In the genomic region with DNA sequence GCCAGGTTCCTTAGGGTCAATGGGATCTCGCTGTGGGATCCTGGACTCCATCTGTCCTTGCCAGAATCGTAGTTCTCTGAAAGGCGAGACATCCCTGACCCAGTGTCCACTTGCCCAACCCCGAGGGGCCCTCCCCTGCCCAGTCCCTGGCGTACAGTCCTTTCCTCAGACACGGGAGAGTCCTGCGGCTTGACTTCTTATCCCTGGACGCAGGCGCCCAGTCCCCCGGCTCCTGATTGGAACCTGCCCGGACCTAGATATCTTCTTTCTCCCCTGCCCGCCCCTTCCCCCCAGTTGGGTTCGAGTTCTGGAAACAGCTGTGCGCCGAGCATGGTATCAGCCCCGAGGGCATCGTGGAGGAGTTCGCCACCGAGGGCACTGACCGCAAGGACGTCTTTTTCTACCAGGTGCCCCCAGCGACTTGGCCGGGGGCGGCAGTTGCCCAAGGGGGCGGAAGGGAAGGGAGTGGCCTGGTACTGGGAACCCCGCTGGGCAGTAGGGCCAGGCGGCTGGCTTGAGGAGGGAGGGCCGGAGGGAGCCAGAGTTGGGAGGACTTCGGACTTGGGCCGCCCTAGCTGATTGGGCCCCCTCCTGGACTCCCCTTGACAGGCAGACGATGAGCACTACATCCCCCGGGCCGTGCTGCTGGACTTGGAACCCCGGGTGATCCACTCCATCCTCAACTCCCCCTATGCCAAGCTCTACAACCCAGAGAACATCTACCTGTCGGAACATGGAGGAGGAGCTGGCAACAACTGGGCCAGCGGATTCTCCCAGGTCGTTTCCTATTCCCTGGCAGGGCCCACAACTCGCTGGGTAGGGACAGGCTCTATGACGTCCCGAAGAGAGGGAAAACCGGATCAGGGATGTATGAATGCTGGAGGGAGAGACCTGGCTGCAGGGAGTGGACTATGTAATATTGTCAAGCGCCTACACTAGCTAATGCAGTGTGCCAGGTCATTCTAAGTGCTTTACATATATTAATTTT, we compare ENCODE assay signal across 8 cellular contexts. TPM values are rescaled to one million over a fixed set of nuclear protein-coding genes. Genes with fewer than 3 reads are reported as not detected.
DNase-seq lines count a peak whose midpoint lies in the region; ATAC-seq, FAIRE-seq and TF ChIP-seq lines count a peak whose summit lies in the region.
"Not testable (repeated sequence)": the region's sequence is repeated elsewhere in the genome, so short reads cannot be mapped to it uniquely, and the experiment has no call there.

No MANE protein-coding gene starts in this region.

- not testable (repeated sequence) for H3K9me1 ChIP-seq in keratinocyte (ENCODE audit: control insufficient read depth, extremely low read depth, insufficient read depth, low read length)

- dilution Hi-C loops in keratinocyte (cut with MboI; ENCODE audit: extremely low pct_ligation_motif_present, low sequenced_read_pairs): loop anchor here (10.0 kb wide), 1 partner anchor 55 kb away; no protein-coding TSS in a partner anchor

- peak overlapping the region; percentile 98 to 100 for H3K4me3 Mint-ChIP-seq in activated T-cell treated with anti-CD3 and anti-CD28 coated beads, Interleukin-2, amount 50 U/mL, for 72 hours

- H3K36me3 ChIP-seq in PC-3 (ENCODE audit: low read depth, low read length): not testable (repeated sequence)
- peaks cover 23% of the 10 kb centered on the region for H3K36me3 ChIP-seq in effector memory CD4-positive, alpha-beta T cell (ENCODE audit: control insufficient read depth, insufficient read depth, low read length)
- H3K36me3 ChIP-seq in keratinocyte (ENCODE audit: control insufficient read depth in 2 of 2, extremely low read depth in 1 of 2, insufficient read depth in 2 of 2, low read length in 2 of 2) (peaks cover 23 to 28% of the 10 kb centered on the region in 2 experiments), upper lobe of left lung (peaks cover 7 to 35% (median 30%) of the 10 kb centered on the region in 4 donors)

- H3K9me3 Mint-ChIP-seq in activated T-cell treated with anti-CD3 and anti-CD28 coated beads, Interleukin-2, amount 50 U/mL, for 72 hours: not testable (repeated sequence)

- peaks cover 5 to 17% of the 10 kb centered on the region in 2 donors for H3K36me3 Mint-ChIP-seq in activated T-cell treated with anti-CD3 and anti-CD28 coated beads, Interleukin-2, amount 50 U/mL, for 72 hours (ENCODE audit: insufficient read depth in 2 of 2)

- not testable (repeated sequence) for H4K20me1 ChIP-seq in PC-3 (ENCODE audit: low read length); keratinocyte (ENCODE audit: control insufficient read depth, extremely low read depth, insufficient read depth, low read length)

- H2AFZ ChIP-seq in PC-3 (ENCODE audit: low read length): peak overlapping the region; percentile 93
- H2AFZ ChIP-seq in keratinocyte (ENCODE audit: control insufficient read depth, low read length): peak overlapping the region; percentile 79

- WGBS in upper lobe of left lung, 2 donors: 13 to 39% methylated on average over 7 to 29 of the region's 42 CpGs

- peak overlapping the region; percentile 69 for H3K27ac Mint-ChIP-seq in activated T-cell treated with anti-CD3 and anti-CD28 coated beads, Interleukin-2, amount 50 U/mL, for 72 hours

- intact Hi-C loops in PC-3 (cut with micrococcal nuclease): loop anchor here (5.0 kb wide), 1 partner anchor 67 kb away; a partner anchor contains a TSS
- intact Hi-C loops in posterior vena cava (cut with DNase I): loop anchor here (5.0 to 10.0 kb wide), 2 partner anchors 52 to 65 kb away; a partner anchor contains a TSS

- not testable (repeated sequence) for H3F3A ChIP-seq in PC-3 (ENCODE audit: low read length, unreplicated experiment)

- FAIRE-seq in keratinocyte (lab: Jason Lieb, UNC): not testable (repeated sequence)

- not testable (repeated sequence) for H3K9me2 ChIP-seq in PC-3 (replicated peaks; ENCODE audit: low read length)

- POLR2A ChIA-PET in PC-3 (lab: Charles Lee; ENCODE audit: unreplicated experiment): not testable (repeated sequence)

- H3K4me3 ChIP-seq in PC-3 (ENCODE audit: low read length) (peak overlapping the region; percentile 98), keratinocyte (ENCODE audit: control insufficient read depth in 2 of 3, extremely low read depth in 1 of 3, insufficient read depth in 2 of 3, low read depth in 1 of 3, low read length in 3 of 3) (peak overlapping the region; percentile 63 to 98 (median 80)), upper lobe of left lung (peak overlapping the region; percentile 51 to 95 (median 77))
- peak overlapping the region; percentile 77 for H3K4me3 ChIP-seq in effector memory CD4-positive, alpha-beta T cell (ENCODE audit: insufficient read depth, low read depth, low read length, poor library complexity, severe bottlenecking)

- not testable (repeated sequence) for H3K27me3 ChIP-seq in PC-3 (ENCODE audit: low read length); effector memory CD4-positive, alpha-beta T cell (replicated peaks; ENCODE audit: control insufficient read depth, insufficient read depth, low read length, poor library complexity, severe bottlenecking); keratinocyte (ENCODE audit: control insufficient read depth, extremely low read depth, insufficient read depth, low read length); upper lobe of left lung

- H3K27me3 Mint-ChIP-seq in activated T-cell treated with anti-CD3 and anti-CD28 coated beads, Interleukin-2, amount 50 U/mL, for 72 hours (ENCODE audit: low read depth): not testable (repeated sequence)

- peak overlapping the region; percentile 50 for H3K27ac ChIP-seq in PC-3 (ENCODE audit: low read length)
- peak overlapping the region; percentile 72 for H3K27ac ChIP-seq in effector memory CD4-positive, alpha-beta T cell (ENCODE audit: insufficient read depth, low read length, poor library complexity, severe bottlenecking)
- H3K27ac ChIP-seq in keratinocyte (ENCODE audit: control insufficient read depth, insufficient read depth, low read length): peak overlapping the region; percentile 47
- H3K27ac ChIP-seq in upper lobe of left lung: peak overlapping the region; percentile 79 to 94 (median 82)

- peak in 1 of 4 donors; percentile 4 for TF ChIP-seq POLR2A in upper lobe of left lung (IDR thresholded peaks at IDR 0.05)

- TSS peak; percentile 76 for BruUV-seq in PC-3 (replicated peaks; lab: Mats Ljungman, UMichigan)

- H3K4me2 ChIP-seq in PC-3 (ENCODE audit: low read length): peak overlapping the region; percentile 97
- peak overlapping the region; percentile 83 for H3K4me2 ChIP-seq in keratinocyte (ENCODE audit: control insufficient read depth, extremely low read depth, insufficient read depth, low read depth, low read length)

- CTCF ChIA-PET in PC-3 (lab: Charles Lee): interaction anchor here (0.6 to 1.7 kb wide), 8 partner anchors 8 to 71 kb away, joined by 3 to 15 read pairs (median 4); a partner anchor contains a TSS

- not testable (repeated sequence) for TF ChIP-seq EP300 in upper lobe of left lung (IDR thresholded peaks at IDR 0.05)

- peak overlapping the region; percentile 91 for H3K9ac ChIP-seq in PC-3 (ENCODE audit: low read length)
- H3K9ac ChIP-seq in keratinocyte (ENCODE audit: control insufficient read depth, extremely low read depth, insufficient read depth, low read length): peak overlapping the region; percentile 71

- H3K9me3 ChIP-seq in PC-3 (ENCODE audit: low read length); effector memory CD4-positive, alpha-beta T cell (ENCODE audit: control insufficient read depth, low read length); keratinocyte (ENCODE audit: control insufficient read depth, low read depth, low read length); upper lobe of left lung: not testable (repeated sequence)

- ATAC-seq in HG02981 (IDR thresholded peaks at IDR 0.05; ENCODE audit: unreplicated experiment): peak; percentile 5
- peak; percentile 30 for ATAC-seq in PC-3
- ATAC-seq in activated T-cell treated with anti-CD3 and anti-CD28 coated beads, Interleukin-2, amount 50 U/mL, for 72 hours (replicated peaks in 1 of 2): peak; percentile 0 to 10
- ATAC-seq in upper lobe of left lung (ENCODE audit: low FRiP score in 2 of 2): peak; percentile 13 to 44

- DNase-seq in ELR (ENCODE audit: low read depth) (peak; percentile 18), posterior vena cava (ENCODE audit: low spot score) (peak; percentile 83), upper lobe of left lung (peak in 1 of 2 donors; percentile 86)
- DNase-seq in PC-3; keratinocyte (ENCODE audit: low read depth, low spot score): not testable (repeated sequence)
- DNase-seq in activated T-cell treated with anti-CD3 and anti-CD28 coated beads, Interleukin-2, amount 50 U/mL, for 72 hours: peak in 1 of 2 donors; percentile 27
- DNase-seq in effector memory CD4-positive, alpha-beta T cell: peak in 1 of 3 donors; percentile 0

- H3K4me1 Mint-ChIP-seq in activated T-cell treated with anti-CD3 and anti-CD28 coated beads, Interleukin-2, amount 50 U/mL, for 72 hours (ENCODE audit: low read depth): peaks cover 36% of the 10 kb centered on the region

- H3K79me2 ChIP-seq in PC-3 (ENCODE audit: low read length): peaks cover 49% of the 10 kb centered on the region
- peaks cover 46% of the 10 kb centered on the region for H3K79me2 ChIP-seq in keratinocyte (ENCODE audit: control insufficient read depth, insufficient read depth, low read length)

- TF ChIP-seq CTCF in PC-3 (conservative IDR thresholded peaks at IDR 0.05; ENCODE audit: low read depth, low read length); keratinocyte (optimal IDR thresholded peaks at IDR 0.05 in 1 of 3, IDR thresholded peaks at IDR 0.05 in 1 of 3, conservative IDR thresholded peaks at IDR 0.05 in 1 of 3; ENCODE audit: extremely low read depth in 1 of 3, insufficient read depth in 2 of 3, low read length in 3 of 3); upper lobe of left lung (IDR thresholded peaks at IDR 0.05): not testable (repeated sequence)

- H3K4me1 ChIP-seq in PC-3 (ENCODE audit: insufficient read depth, low read length): not testable (repeated sequence)
- H3K4me1 ChIP-seq in effector memory CD4-positive, alpha-beta T cell (ENCODE audit: control insufficient read depth, insufficient read depth, low read length, poor library complexity, severe bottlenecking): peaks cover 20% of the 10 kb centered on the region
- H3K4me1 ChIP-seq in keratinocyte (ENCODE audit: control insufficient read depth, extremely low read depth, insufficient read depth, low read length): peaks cover 18% of the 10 kb centered on the region
- H3K4me1 ChIP-seq in upper lobe of left lung: peaks cover 37 to 43% (median 41%) of the 10 kb centered on the region in 4 donors

RNA-seq across cellular contexts. Expression of a gene that starts 0.6 kb away (rescaled TPM):
- total RNA-seq in PC-3 (2014; rRNA removed) (97.2 and 114 TPM in 2 replicates), posterior vena cava (10 to 100 TPM; 32.9 to 39.9 TPM), upper lobe of left lung (10 to 100 TPM; 27.3 to 55.4 (median 31.8) TPM)
- 10 to 100 TPM; 42.3 to 51.5 TPM for total RNA-seq in activated T-cell treated with anti-CD3 and anti-CD28 coated beads, Interleukin-2, amount 50 U/mL, for 72 hours
- polyA plus RNA-seq in keratinocyte: 35.1 to 141 TPM (median 54.8 TPM) in 3 replicates
- 84.2 TPM for polyA plus RNA-seq in keratinocyte (2011; ENCODE audit: low read depth)
- polyA plus RNA-seq in keratinocyte (2011; cell fraction: cytosol; rRNA removed): 79.1 and 107 TPM in 2 replicates
- polyA plus RNA-seq in keratinocyte (2011; cell fraction: nucleus; rRNA removed): 67.6 and 72.9 TPM in 2 replicates
- polyA plus RNA-seq in keratinocyte (2012; ENCODE audit: low replicate concordance): 72.9 and 123 TPM in 2 replicates
- 78.6 to 249 TPM (median 96.2 TPM) in 3 replicates for polyA minus RNA-seq in keratinocyte
- polyA minus RNA-seq in keratinocyte (2011; cell fraction: cytosol; rRNA and poly(A)+ RNA removed): 81.0 TPM
- 24.6 and 31.1 TPM in 2 replicates for polyA minus RNA-seq in keratinocyte (2011; cell fraction: nucleus; rRNA and poly(A)+ RNA removed)

RNA-seq across cellular contexts. Expression of a gene that starts 0.9 kb away (rescaled TPM):
- 19.3 and 21.9 TPM in 2 replicates for total RNA-seq in PC-3 (2014; rRNA removed)
- 10 to 100 TPM; 41.5 to 42.6 TPM for total RNA-seq in activated T-cell treated with anti-CD3 and anti-CD28 coated beads, Interleukin-2, amount 50 U/mL, for 72 hours
- polyA plus RNA-seq in keratinocyte: 25.2 to 49.5 TPM (median 32.5 TPM) in 3 replicates
- polyA plus RNA-seq in keratinocyte (2011; ENCODE audit: low read depth): 6.4 TPM
- polyA plus RNA-seq in keratinocyte (2011; cell fraction: cytosol; rRNA removed): 18.9 and 23.3 TPM in 2 replicates
- polyA plus RNA-seq in keratinocyte (2011; cell fraction: nucleus; rRNA removed): 50.4 and 56.8 TPM in 2 replicates
- 29.5 and 30.2 TPM in 2 replicates for polyA plus RNA-seq in keratinocyte (2012; ENCODE audit: low replicate concordance)
- 136 to 160 TPM (median 139 TPM) in 3 replicates for polyA minus RNA-seq in keratinocyte
- polyA minus RNA-seq in keratinocyte (2011; cell fraction: cytosol; rRNA and poly(A)+ RNA removed): 41.8 TPM
- 67.4 and 90.9 TPM in 2 replicates for polyA minus RNA-seq in keratinocyte (2011; cell fraction: nucleus; rRNA and poly(A)+ RNA removed)
- total RNA-seq in posterior vena cava: 10 to 100 TPM; 34.6 to 42.0 TPM
- total RNA-seq in upper lobe of left lung: 10 to 100 TPM; 47.1 to 89.7 (median 59.9) TPM

RNA-seq across cellular contexts. Expression of a gene that starts 32.6 kb away (rescaled TPM):
- total RNA-seq in PC-3 (2014; rRNA removed) (20.3 and 24.1 TPM in 2 replicates), posterior vena cava (1 to 10 TPM; 4.1 to 4.7 TPM), upper lobe of left lung (1 to 10 TPM in 5 of 6 donors, not detected in 1; 1.9 to 6.8 (median 3.8) TPM)
- 10 to 100 TPM; 31.7 to 40.7 TPM for total RNA-seq in activated T-cell treated with anti-CD3 and anti-CD28 coated beads, Interleukin-2, amount 50 U/mL, for 72 hours
- 2.4 to 7.8 TPM (median 7.7 TPM) in 3 replicates for polyA plus RNA-seq in keratinocyte
- 4.7 TPM for polyA plus RNA-seq in keratinocyte (2011; ENCODE audit: low read depth)
- polyA plus RNA-seq in keratinocyte (2011; cell fraction: cytosol; rRNA removed): 1.8 and 2.1 TPM in 2 replicates
- 6.1 and 7.5 TPM in 2 replicates for polyA plus RNA-seq in keratinocyte (2011; cell fraction: nucleus; rRNA removed)
- 2.0 and 6.5 TPM in 2 replicates for polyA plus RNA-seq in keratinocyte (2012; ENCODE audit: low replicate concordance)
- polyA minus RNA-seq in keratinocyte: 0.33 to 3.3 TPM (median 1.7 TPM) in 3 replicates
- not detected for polyA minus RNA-seq in keratinocyte (2011; cell fraction: cytosol; rRNA and poly(A)+ RNA removed)
- 0.95 and 2.3 TPM in 2 replicates for polyA minus RNA-seq in keratinocyte (2011; cell fraction: nucleus; rRNA and poly(A)+ RNA removed)

RNA-seq across cellular contexts. Expression of a gene that starts 43.2 kb away (rescaled TPM):
- total RNA-seq in PC-3 (2014; rRNA removed): 25.8 and 26.2 TPM in 2 replicates
- 10 to 100 TPM; 38.8 to 41.2 TPM for total RNA-seq in activated T-cell treated with anti-CD3 and anti-CD28 coated beads, Interleukin-2, amount 50 U/mL, for 72 hours
- 39.2 to 45.1 TPM (median 39.5 TPM) in 3 replicates for polyA plus RNA-seq in keratinocyte
- polyA plus RNA-seq in keratinocyte (2011; ENCODE audit: low read depth): 28.8 TPM
- polyA plus RNA-seq in keratinocyte (2011; cell fraction: cytosol; rRNA removed): 28.3 and 30.3 TPM in 2 replicates
- polyA plus RNA-seq in keratinocyte (2011; cell fraction: nucleus; rRNA removed): 41.1 and 44.6 TPM in 2 replicates
- 36.7 and 38.2 TPM in 2 replicates for polyA plus RNA-seq in keratinocyte (2012; ENCODE audit: low replicate concordance)
- 34.2 to 40.4 TPM (median 35.1 TPM) in 3 replicates for polyA minus RNA-seq in keratinocyte
- polyA minus RNA-seq in keratinocyte (2011; cell fraction: cytosol; rRNA and poly(A)+ RNA removed): 11.9 TPM
- polyA minus RNA-seq in keratinocyte (2011; cell fraction: nucleus; rRNA and poly(A)+ RNA removed): 8.1 and 11.6 TPM in 2 replicates
- 10 to 100 TPM; 27.5 to 28.5 TPM for total RNA-seq in posterior vena cava
- total RNA-seq in upper lobe of left lung: 100 to 1,000 TPM in 1 of 6 donors, 10 to 100 TPM in 5; 61.8 to 104 (median 83.5) TPM

RNA-seq across cellular contexts. Expression of a gene that starts 48.2 kb away (rescaled TPM):
- total RNA-seq in PC-3 (2014; rRNA removed) (33.3 and 54.3 TPM in 2 replicates), posterior vena cava (10 to 100 TPM; 34.0 TPM), upper lobe of left lung (10 to 100 TPM; 34.7 to 71.1 (median 51.4) TPM)
- 10 to 100 TPM; 98.2 to 98.5 TPM for total RNA-seq in activated T-cell treated with anti-CD3 and anti-CD28 coated beads, Interleukin-2, amount 50 U/mL, for 72 hours
- polyA plus RNA-seq in keratinocyte: 25.9 to 49.8 TPM (median 26.2 TPM) in 3 replicates
- 23.3 TPM for polyA plus RNA-seq in keratinocyte (2011; ENCODE audit: low read depth)
- polyA plus RNA-seq in keratinocyte (2011; cell fraction: cytosol; rRNA removed): 25.9 and 41.0 TPM in 2 replicates
- polyA plus RNA-seq in keratinocyte (2011; cell fraction: nucleus; rRNA removed): 58.5 and 74.0 TPM in 2 replicates
- polyA plus RNA-seq in keratinocyte (2012; ENCODE audit: low replicate concordance): 73.0 and 73.2 TPM in 2 replicates
- polyA minus RNA-seq in keratinocyte: 15.1 to 128 TPM (median 29.9 TPM) in 3 replicates
- polyA minus RNA-seq in keratinocyte (2011; cell fraction: cytosol; rRNA and poly(A)+ RNA removed): 46.0 TPM
- polyA minus RNA-seq in keratinocyte (2011; cell fraction: nucleus; rRNA and poly(A)+ RNA removed): 17.7 and 25.6 TPM in 2 replicates
